Comparison of ENCODE assay signal across 8 cellular contexts in genomic region chr5:115543365-115543700, GRCh38. TPM values are rescaled to one million over a fixed set of nuclear protein-coding genes. Genes with fewer than 3 reads are reported as not detected.
DNase-seq lines count a peak whose midpoint lies in the region; ATAC-seq and TF ChIP-seq lines count a peak whose summit lies in the region.

No MANE protein-coding gene starts in this region.

- H3K4me3 ChIP-seq in GM12865 (ENCODE audit: low read depth, low read length) (peak overlapping the region; percentile 79), SJCRH30 (peak overlapping the region; percentile 96), fibroblast of lung (replicated peaks in 1 of 4; ENCODE audit: control extremely low read depth in 1 of 4, insufficient read depth in 1 of 4, low read depth in 3 of 4, low read length in 4 of 4) (peak overlapping the region; percentile 57 to 97 (median 90)), prostate gland (peak overlapping the region; percentile 83 to 85)

- H3K79me2 ChIP-seq in fibroblast of lung (ENCODE audit: control insufficient read depth, insufficient read depth, low read length) = peaks cover 61% of the 10 kb centered on the region

- no peak for TF ChIP-seq POLR2A in prostate gland (IDR thresholded peaks at IDR 0.05)

- peaks cover 2% of the 10 kb centered on the region for H4K20me1 ChIP-seq in fibroblast of lung (ENCODE audit: control insufficient read depth, extremely low read depth, insufficient read depth, low read length)

- TF ChIP-seq CTCF in GM12865 (IDR thresholded peaks at IDR 0.05; ENCODE audit: insufficient read depth, low read depth, low read length, missing control alignments) (no peak), fibroblast of lung (conservative IDR thresholded peaks at IDR 0.05 in 1 of 2, IDR thresholded peaks at IDR 0.05 in 1 of 2; ENCODE audit: low read depth in 1 of 2, low read length in 2 of 2) (no peak), prostate gland (IDR thresholded peaks at IDR 0.05) (no peak)

- no peak overlapping the region for H2AFZ ChIP-seq in fibroblast of lung (ENCODE audit: low read length)

- H3K4me1 ChIP-seq in SJCRH30 (no peaks in the 10 kb centered on the region), fibroblast of lung (ENCODE audit: control insufficient read depth, extremely low read depth, insufficient read depth, low read length) (no peaks in the 10 kb centered on the region), prostate gland (replicated peaks) (no peaks in the 10 kb centered on the region)

- no peaks in the 10 kb centered on the region for H3K27me3 ChIP-seq in SJCRH30
- H3K27me3 ChIP-seq in fibroblast of lung (ENCODE audit: control insufficient read depth, insufficient read depth, low read length) = no peaks in the 10 kb centered on the region
- H3K27me3 ChIP-seq in prostate gland (replicated peaks; ENCODE audit: insufficient read depth) = no peaks in the 10 kb centered on the region

- no peak for ATAC-seq in HG02884 (IDR thresholded peaks at IDR 0.05; ENCODE audit: unreplicated experiment)

- intact Hi-C loops in prostate gland (cut with DNase I) = loop anchor here (5.0 to 10.0 kb wide), 3 partner anchors 81 to 301 kb away; partner anchors contain the start of genes AP3S1, ATG12 and TMED7

- peaks cover 7% of the 10 kb centered on the region for H3K9me3 ChIP-seq in SJCRH30 (replicated peaks)
- H3K9me3 ChIP-seq in fibroblast of lung (ENCODE audit: control insufficient read depth, insufficient read depth, low read depth, low read length) = no peaks in the 10 kb centered on the region
- no peaks in the 10 kb centered on the region for H3K9me3 ChIP-seq in prostate gland

- H3K27ac ChIP-seq in SJCRH30 (peak overlapping the region; percentile 90), fibroblast of lung (ENCODE audit: insufficient read depth, low read length) (peak overlapping the region; percentile 98), prostate gland (peak overlapping the region; percentile 98 to 99)

- WGBS in prostate gland = 5% methylated on average over 8 of the region's 8 CpGs

- H3K4me2 ChIP-seq in fibroblast of lung (ENCODE audit: extremely low read depth, insufficient read depth, low read length) = peak overlapping the region; percentile 93

- H3K9ac ChIP-seq in fibroblast of lung (ENCODE audit: insufficient read depth, low read length) = peak overlapping the region; percentile 96

- peak; percentile 8 for DNase-seq in GM12865 (ENCODE audit: low read depth)
- peak in 1 of 2 experiments; percentile 16 for DNase-seq in SJCRH30
- DNase-seq in fibroblast of lung (ENCODE audit: low read depth in 2 of 2) = no peak
- peak; percentile 11 for DNase-seq in prostate gland (ENCODE audit: low spot score)
- DNase-seq in GM03348 (ENCODE audit: low spot score) = no peak
- no peak for DNase-seq in ureter (ENCODE audit: low spot score)
- DNase-seq in SHP77 (lab: John Stamatoyannopoulos, UW) = no peak

- H3K36me3 ChIP-seq in SJCRH30 = peaks cover 46% of the 10 kb centered on the region
- peaks cover 6% of the 10 kb centered on the region for H3K36me3 ChIP-seq in fibroblast of lung (ENCODE audit: control insufficient read depth, insufficient read depth, low read length)
- H3K36me3 ChIP-seq in prostate gland = no peaks in the 10 kb centered on the region

RNA-seq across cellular contexts. Expression of gene FEM1C, which starts 1.2 kb away (rescaled TPM):
- 16.5 and 17.9 TPM in 2 replicates for total RNA-seq in SJCRH30 (2014; rRNA removed; shearing (Covaris generic))
- total RNA-seq in fibroblast of lung (20.3 and 53.2 TPM in 2 replicates), prostate gland (10 to 100 TPM; 17.4 to 20.8 TPM), ureter (19.1 TPM)
- polyA plus RNA-seq in fibroblast of lung = 26.4 and 27.2 TPM in 2 replicates
- polyA plus RNA-seq in fibroblast of lung (2012) = 16.3 and 16.6 TPM in 2 replicates
- polyA minus RNA-seq in fibroblast of lung (ENCODE audit: low replicate concordance) = 6.1 and 11.7 TPM in 2 replicates

RNA-seq across cellular contexts. Expression of gene TICAM2, which starts 58.9 kb away (rescaled TPM):
- total RNA-seq in SJCRH30 (2014; rRNA removed; shearing (Covaris generic)) = 0.10 and 0.13 TPM in 2 replicates
- total RNA-seq in fibroblast of lung (4.1 and 8.8 TPM in 2 replicates), prostate gland (1 to 10 TPM; 1.9 TPM), ureter (2.8 TPM)
- polyA plus RNA-seq in fibroblast of lung = 8.1 and 10.3 TPM in 2 replicates
- polyA plus RNA-seq in fibroblast of lung (2012) = 10.1 and 10.4 TPM in 2 replicates
- polyA minus RNA-seq in fibroblast of lung (ENCODE audit: low replicate concordance) = 0.08 and 0.19 TPM in 2 replicates

Comparison
In these comparisons a context has a peak if more than half of its experiments do, and no peak if none do; other contexts are left out.
1. DNase-seq: peak in GM12865 (single experiment) and prostate gland (single experiment); none in fibroblast of lung (0 of 2), GM03348 (single experiment), ureter (single experiment) and SHP77 (0 of 2).
2. Peak in every context shown above with its lines, with median percentiles within 50 percentile points of each other: H3K4me3 ChIP-seq and H3K27ac ChIP-seq.